ENCODE assay signal across 1 cellular context in the genomic region with DNA sequence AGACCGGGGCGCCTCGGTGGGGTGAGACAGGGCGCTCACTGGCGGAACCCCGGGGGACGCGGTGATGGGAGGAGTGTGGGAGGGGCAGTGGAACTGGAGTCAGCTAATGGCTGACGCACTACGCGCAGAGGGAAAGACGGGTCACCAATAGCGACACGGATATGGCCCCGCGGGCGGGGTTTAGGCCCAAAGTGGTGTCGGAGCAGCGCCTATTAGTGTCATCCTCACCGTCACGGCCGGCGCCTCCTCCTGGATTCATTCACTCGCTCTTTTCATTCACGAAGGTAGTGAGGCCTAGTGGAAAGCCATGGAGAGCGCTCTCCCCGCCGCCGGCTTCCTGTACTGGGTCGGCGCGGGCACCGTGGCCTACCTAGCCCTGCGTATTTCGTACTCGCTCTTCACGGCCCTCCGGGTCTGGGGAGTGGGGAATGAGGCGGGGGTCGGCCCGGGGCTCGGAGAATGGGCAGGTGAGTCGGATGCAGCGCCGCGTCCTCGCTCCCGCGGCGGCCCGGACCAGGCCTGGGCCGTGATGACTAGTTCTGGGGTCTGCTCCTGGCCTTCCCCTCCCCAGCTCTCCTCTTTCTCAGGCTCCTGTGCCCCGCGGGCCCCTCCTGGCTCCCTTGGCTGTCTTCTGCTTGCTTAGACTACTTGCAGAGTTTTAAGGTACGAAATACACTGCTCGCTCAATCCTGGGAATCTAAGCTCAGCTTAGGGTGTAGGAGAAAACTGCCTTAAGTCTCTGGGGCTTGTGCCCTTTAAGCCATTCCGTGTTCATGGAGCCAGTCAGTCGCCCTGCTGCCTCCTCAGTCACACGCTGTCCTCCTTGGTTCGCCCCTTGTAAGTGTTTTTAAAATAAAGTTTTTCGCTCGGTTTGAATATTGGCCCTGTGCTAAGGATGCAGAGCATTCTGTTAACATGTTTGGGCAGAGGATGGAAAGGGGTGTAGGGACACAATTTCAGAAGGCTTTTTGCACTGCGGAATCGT.
TF ChIP-seq lines count a peak whose summit lies in the region.

A gene (plus strand): TSS at position 218 of the 985 bp plus-strand sequence. CDS start 90 bp downstream, at position 308.

TF ChIP-seq in HepG2, 621 proteins besides CTCF, POLR2A, EP300 and RAD21 (continued from another document and continues in another):
- no peak for TF ChIP-seq ZNF879 (CRISPR knock-in tag; IDR thresholded peaks at IDR 0.05)
- TF ChIP-seq BHLHE40 (IDR thresholded peaks at IDR 0.05; ENCODE audit: low read length), result no peak
- TF ChIP-seq ZNF251 (CRISPR knock-in tag; IDR thresholded peaks at IDR 0.05), result no peak
- peak; percentile 81 for TF ChIP-seq AGO2 (optimal IDR thresholded peaks at IDR 0.05; ENCODE audit: low read depth, low read length)
- no peak for TF ChIP-seq ZNF431 (CRISPR knock-in tag; IDR thresholded peaks at IDR 0.05; ENCODE audit: borderline replicate concordance, low read depth)
- TF ChIP-seq ZNF850 (CRISPR knock-in tag; conservative IDR thresholded peaks at IDR 0.05), result no peak
- TF ChIP-seq AKAP8 (CRISPR knock-in tag; IDR thresholded peaks at IDR 0.05), result no peak
- TF ChIP-seq PHF20 (CRISPR knock-in tag; IDR thresholded peaks at IDR 0.05), result peak; percentile 55; the same call in 1 of the 2 replicates
- TF ChIP-seq, protein P1, sequence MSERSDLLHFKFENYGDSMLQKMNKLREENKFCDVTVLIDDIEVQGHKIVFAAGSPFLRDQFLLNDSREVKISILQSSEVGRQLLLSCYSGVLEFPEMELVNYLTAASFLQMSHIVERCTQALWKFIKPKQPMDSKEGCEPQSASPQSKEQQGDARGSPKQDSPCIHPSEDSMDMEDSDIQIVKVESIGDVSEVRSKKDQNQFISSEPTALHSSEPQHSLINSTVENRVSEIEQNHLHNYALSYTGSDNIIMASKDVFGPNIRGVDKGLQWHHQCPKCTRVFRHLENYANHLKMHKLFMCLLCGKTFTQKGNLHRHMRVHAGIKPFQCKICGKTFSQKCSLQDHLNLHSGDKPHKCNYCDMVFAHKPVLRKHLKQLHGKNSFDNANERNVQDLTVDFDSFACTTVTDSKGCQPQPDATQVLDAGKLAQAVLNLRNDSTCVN (CRISPR knock-in tag; IDR thresholded peaks at IDR 0.05; ENCODE audit: borderline replicate concordance), result peak; percentile 29; the same call in 1 of the 2 replicates
- TF ChIP-seq, protein P2, sequence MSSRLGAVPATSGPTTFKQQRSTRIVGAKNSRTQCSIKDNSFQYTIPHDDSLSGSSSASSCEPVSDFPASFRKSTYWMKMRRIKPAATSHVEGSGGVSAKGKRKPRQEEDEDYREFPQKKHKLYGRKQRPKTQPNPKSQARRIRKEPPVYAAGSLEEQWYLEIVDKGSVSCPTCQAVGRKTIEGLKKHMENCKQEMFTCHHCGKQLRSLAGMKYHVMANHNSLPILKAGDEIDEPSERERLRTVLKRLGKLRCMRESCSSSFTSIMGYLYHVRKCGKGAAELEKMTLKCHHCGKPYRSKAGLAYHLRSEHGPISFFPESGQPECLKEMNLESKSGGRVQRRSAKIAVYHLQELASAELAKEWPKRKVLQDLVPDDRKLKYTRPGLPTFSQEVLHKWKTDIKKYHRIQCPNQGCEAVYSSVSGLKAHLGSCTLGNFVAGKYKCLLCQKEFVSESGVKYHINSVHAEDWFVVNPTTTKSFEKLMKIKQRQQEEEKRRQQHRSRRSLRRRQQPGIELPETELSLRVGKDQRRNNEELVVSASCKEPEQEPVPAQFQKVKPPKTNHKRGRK (CRISPR knock-in tag; IDR thresholded peaks at IDR 0.05), result no peak
- no peak for TF ChIP-seq ZNF468 (CRISPR knock-in tag; IDR thresholded peaks at IDR 0.05)
- TF ChIP-seq DMAP1 (CRISPR knock-in tag; IDR thresholded peaks at IDR 0.05), result peak; percentile 62; the same call in 1 of the 2 replicates
- peak; percentile 90 for TF ChIP-seq POLR2G (IDR thresholded peaks at IDR 0.05; ENCODE audit: low read depth, low read length)
- TF ChIP-seq ZNF124 (CRISPR knock-in tag; IDR thresholded peaks at IDR 0.05), result no peak
- TF ChIP-seq SSRP1 (CRISPR knock-in tag; IDR thresholded peaks at IDR 0.05), result no peak
- TF ChIP-seq JDP2 (CRISPR knock-in tag; IDR thresholded peaks at IDR 0.05; ENCODE audit: borderline replicate concordance), result no peak
- peak; percentile 76; the same call in 1 of the 2 replicates for TF ChIP-seq ZNF501 (CRISPR knock-in tag; IDR thresholded peaks at IDR 0.05)
- TF ChIP-seq, protein P3, sequence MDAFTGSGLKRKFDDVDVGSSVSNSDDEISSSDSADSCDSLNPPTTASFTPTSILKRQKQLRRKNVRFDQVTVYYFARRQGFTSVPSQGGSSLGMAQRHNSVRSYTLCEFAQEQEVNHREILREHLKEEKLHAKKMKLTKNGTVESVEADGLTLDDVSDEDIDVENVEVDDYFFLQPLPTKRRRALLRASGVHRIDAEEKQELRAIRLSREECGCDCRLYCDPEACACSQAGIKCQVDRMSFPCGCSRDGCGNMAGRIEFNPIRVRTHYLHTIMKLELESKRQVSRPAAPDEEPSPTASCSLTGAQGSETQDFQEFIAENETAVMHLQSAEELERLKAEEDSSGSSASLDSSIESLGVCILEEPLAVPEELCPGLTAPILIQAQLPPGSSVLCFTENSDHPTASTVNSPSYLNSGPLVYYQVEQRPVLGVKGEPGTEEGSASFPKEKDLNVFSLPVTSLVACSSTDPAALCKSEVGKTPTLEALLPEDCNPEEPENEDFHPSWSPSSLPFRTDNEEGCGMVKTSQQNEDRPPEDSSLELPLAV (CRISPR knock-in tag; conservative IDR thresholded peaks at IDR 0.05; ENCODE audit: low read depth), result no peak
- TF ChIP-seq ZBTB1 (CRISPR knock-in tag; IDR thresholded peaks at IDR 0.05; ENCODE audit: borderline replicate concordance), result no peak; the same call in 1 of the 2 replicates
- peak; percentile 89 for TF ChIP-seq KDM5B (CRISPR knock-in tag; IDR thresholded peaks at IDR 0.05; ENCODE audit: borderline replicate concordance)
- peak; percentile 80; the same call in 1 of the 2 replicates for TF ChIP-seq MEIS1 (CRISPR knock-in tag; IDR thresholded peaks at IDR 0.05; ENCODE audit: borderline replicate concordance)
- peak; percentile 86 for TF ChIP-seq HNRNPLL (IDR thresholded peaks at IDR 0.05; ENCODE audit: low read depth, low read length, poor library complexity, severe bottlenecking)
- 0 out of 2 replicates have a peak, but pooled peaks have one; percentile 20 for TF ChIP-seq HOXD1 (CRISPR knock-in tag; IDR thresholded peaks at IDR 0.05)
- no peak for TF ChIP-seq SMC3 (IDR thresholded peaks at IDR 0.05; ENCODE audit: low read length)
- TF ChIP-seq KLF12 (CRISPR knock-in tag; IDR thresholded peaks at IDR 0.05; ENCODE audit: borderline replicate concordance), result no peak
- peak; percentile 97 for TF ChIP-seq ZNF225 (CRISPR knock-in tag; IDR thresholded peaks at IDR 0.05)
- TF ChIP-seq, protein P4, sequence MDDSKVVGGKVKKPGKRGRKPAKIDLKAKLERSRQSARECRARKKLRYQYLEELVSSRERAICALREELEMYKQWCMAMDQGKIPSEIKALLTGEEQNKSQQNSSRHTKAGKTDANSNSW (CRISPR knock-in tag; IDR thresholded peaks at IDR 0.05; ENCODE audit: borderline replicate concordance), result no peak
- no peak for TF ChIP-seq U2AF1 (optimal IDR thresholded peaks at IDR 0.05; ENCODE audit: low read depth, low read length)
- TF ChIP-seq, protein P5, sequence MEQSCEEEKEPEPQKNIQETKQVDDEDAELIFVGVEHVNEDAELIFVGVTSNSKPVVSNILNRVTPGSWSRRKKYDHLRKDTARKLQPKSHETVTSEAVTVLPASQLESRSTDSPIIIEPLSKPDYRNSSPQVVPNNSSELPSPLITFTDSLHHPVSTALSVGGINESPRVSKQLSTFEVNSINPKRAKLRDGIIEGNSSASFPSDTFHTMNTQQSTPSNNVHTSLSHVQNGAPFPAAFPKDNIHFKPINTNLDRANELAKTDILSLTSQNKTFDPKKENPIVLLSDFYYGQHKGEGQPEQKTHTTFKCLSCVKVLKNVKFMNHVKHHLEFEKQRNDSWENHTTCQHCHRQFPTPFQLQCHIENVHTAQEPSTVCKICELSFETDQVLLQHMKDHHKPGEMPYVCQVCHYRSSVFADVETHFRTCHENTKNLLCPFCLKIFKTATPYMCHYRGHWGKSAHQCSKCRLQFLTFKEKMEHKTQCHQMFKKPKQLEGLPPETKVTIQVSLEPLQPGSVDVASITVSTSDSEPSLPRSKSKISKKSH (CRISPR knock-in tag; IDR thresholded peaks at IDR 0.05; ENCODE audit: borderline replicate concordance), result peak; percentile 51; the same call in 1 of the 2 replicates
- TF ChIP-seq ZNF550 (CRISPR knock-in tag; IDR thresholded peaks at IDR 0.05; ENCODE audit: borderline replicate concordance), result no peak
- TF ChIP-seq, protein P6, sequence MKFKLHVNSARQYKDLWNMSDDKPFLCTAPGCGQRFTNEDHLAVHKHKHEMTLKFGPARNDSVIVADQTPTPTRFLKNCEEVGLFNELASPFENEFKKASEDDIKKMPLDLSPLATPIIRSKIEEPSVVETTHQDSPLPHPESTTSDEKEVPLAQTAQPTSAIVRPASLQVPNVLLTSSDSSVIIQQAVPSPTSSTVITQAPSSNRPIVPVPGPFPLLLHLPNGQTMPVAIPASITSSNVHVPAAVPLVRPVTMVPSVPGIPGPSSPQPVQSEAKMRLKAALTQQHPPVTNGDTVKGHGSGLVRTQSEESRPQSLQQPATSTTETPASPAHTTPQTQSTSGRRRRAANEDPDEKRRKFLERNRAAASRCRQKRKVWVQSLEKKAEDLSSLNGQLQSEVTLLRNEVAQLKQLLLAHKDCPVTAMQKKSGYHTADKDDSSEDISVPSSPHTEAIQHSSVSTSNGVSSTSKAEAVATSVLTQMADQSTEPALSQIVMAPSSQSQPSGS (CRISPR knock-in tag; IDR thresholded peaks at IDR 0.05), result 0 out of 2 replicates have a peak, but pooled peaks have one; percentile 65
- TF ChIP-seq, protein P7, sequence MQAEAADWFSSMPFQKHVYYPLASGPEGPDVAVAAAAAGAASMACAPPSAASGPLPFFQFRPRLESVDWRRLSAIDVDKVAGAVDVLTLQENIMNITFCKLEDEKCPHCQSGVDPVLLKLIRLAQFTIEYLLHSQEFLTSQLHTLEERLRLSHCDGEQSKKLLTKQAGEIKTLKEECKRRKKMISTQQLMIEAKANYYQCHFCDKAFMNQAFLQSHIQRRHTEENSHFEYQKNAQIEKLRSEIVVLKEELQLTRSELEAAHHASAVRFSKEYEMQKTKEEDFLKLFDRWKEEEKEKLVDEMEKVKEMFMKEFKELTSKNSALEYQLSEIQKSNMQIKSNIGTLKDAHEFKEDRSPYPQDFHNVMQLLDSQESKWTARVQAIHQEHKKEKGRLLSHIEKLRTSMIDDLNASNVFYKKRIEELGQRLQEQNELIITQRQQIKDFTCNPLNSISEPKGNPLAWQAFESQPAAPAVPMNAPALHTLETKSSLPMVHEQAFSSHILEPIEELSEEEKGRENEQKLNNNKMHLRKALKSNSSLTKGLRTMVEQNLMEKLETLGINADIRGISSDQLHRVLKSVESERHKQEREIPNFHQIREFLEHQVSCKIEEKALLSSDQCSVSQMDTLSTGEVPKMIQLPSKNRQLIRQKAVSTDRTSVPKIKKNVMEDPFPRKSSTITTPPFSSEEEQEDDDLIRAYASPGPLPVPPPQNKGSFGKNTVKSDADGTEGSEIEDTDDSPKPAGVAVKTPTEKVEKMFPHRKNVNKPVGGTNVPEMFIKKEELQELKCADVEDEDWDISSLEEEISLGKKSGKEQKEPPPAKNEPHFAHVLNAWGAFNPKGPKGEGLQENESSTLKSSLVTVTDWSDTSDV (CRISPR knock-in tag; IDR thresholded peaks at IDR 0.05), result peak; percentile 78
- TF ChIP-seq GTF2F1 (IDR thresholded peaks at IDR 0.05; ENCODE audit: low read length), result no peak
- TF ChIP-seq ZNF232 (CRISPR knock-in tag; IDR thresholded peaks at IDR 0.05; ENCODE audit: borderline replicate concordance), result peak; percentile 90; the same call in 1 of the 2 replicates
- TF ChIP-seq, protein P8, sequence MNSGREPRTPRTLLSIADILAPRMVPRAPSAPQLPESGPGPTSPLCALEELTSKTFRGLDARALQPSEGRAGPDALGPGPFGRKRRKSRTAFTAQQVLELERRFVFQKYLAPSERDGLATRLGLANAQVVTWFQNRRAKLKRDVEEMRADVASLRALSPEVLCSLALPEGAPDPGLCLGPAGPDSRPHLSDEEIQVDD (CRISPR knock-in tag; IDR thresholded peaks at IDR 0.05; ENCODE audit: borderline replicate concordance), result 0 out of 2 replicates have a peak, but pooled peaks have one; percentile 52
- TF ChIP-seq ZNF274 (CRISPR knock-in tag; IDR thresholded peaks at IDR 0.05), result peak; percentile 43; the same call in 1 of the 2 replicates
- TF ChIP-seq, protein P9, sequence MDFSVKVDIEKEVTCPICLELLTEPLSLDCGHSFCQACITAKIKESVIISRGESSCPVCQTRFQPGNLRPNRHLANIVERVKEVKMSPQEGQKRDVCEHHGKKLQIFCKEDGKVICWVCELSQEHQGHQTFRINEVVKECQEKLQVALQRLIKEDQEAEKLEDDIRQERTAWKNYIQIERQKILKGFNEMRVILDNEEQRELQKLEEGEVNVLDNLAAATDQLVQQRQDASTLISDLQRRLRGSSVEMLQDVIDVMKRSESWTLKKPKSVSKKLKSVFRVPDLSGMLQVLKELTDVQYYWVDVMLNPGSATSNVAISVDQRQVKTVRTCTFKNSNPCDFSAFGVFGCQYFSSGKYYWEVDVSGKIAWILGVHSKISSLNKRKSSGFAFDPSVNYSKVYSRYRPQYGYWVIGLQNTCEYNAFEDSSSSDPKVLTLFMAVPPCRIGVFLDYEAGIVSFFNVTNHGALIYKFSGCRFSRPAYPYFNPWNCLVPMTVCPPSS (IDR thresholded peaks at IDR 0.05), result no peak
- no peak for TF ChIP-seq FOXA3 (CRISPR knock-in tag; IDR thresholded peaks at IDR 0.05)
- no peak for TF ChIP-seq CHCHD3 (CRISPR knock-in tag; IDR thresholded peaks at IDR 0.05)
- TF ChIP-seq, protein P10, sequence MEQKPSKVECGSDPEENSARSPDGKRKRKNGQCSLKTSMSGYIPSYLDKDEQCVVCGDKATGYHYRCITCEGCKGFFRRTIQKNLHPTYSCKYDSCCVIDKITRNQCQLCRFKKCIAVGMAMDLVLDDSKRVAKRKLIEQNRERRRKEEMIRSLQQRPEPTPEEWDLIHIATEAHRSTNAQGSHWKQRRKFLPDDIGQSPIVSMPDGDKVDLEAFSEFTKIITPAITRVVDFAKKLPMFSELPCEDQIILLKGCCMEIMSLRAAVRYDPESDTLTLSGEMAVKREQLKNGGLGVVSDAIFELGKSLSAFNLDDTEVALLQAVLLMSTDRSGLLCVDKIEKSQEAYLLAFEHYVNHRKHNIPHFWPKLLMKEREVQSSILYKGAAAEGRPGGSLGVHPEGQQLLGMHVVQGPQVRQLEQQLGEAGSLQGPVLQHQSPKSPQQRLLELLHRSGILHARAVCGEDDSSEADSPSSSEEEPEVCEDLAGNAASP (CRISPR knock-in tag; IDR thresholded peaks at IDR 0.05; ENCODE audit: borderline replicate concordance), result no peak
- TF ChIP-seq ZNF713 (CRISPR knock-in tag; IDR thresholded peaks at IDR 0.05), result no peak
- TF ChIP-seq, protein P11, sequence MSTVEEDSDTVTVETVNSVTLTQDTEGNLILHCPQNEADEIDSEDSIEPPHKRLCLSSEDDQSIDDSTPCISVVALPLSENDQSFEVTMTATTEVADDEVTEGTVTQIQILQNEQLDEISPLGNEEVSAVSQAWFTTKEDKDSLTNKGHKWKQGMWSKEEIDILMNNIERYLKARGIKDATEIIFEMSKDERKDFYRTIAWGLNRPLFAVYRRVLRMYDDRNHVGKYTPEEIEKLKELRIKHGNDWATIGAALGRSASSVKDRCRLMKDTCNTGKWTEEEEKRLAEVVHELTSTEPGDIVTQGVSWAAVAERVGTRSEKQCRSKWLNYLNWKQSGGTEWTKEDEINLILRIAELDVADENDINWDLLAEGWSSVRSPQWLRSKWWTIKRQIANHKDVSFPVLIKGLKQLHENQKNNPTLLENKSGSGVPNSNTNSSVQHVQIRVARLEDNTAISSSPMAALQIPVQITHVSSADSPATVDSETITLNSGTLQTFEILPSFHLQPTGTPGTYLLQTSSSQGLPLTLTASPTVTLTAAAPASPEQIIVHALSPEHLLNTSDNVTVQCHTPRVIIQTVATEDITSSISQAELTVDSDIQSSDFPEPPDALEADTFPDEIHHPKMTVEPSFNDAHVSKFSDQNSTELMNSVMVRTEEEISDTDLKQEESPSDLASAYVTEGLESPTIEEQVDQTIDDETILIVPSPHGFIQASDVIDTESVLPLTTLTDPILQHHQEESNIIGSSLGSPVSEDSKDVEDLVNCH (CRISPR knock-in tag; IDR thresholded peaks at IDR 0.05), result no peak
